In the genomic region with DNA sequence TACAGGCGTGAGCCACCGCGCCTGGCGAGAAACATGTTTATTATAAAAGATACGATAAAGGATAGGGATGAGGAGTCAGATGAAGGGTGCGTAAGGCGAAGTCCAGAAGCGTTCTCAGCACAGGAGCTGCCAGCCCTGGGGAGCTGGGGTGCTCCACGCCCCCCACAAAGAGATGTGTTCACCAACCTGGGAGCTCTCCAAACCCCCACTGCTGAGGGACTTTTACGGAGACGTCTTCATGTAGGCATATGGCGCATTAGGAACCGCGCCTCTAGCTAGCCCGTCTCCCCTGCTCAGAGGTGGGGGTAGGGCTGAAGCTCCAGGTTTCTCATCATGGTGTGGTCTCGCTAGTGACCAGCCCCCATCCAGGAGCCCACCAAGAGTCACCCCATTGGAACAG, we compare ENCODE assay signal across 4 cellular contexts.
"Had no signal": no experiment of that assay in that cellular context is flagged by ENCODE, and none has a peak within 500 bp of the region (broad histone marks: within the 10 kb centered on the region; RNA-seq: fewer than 3 reads in every experiment).

No MANE protein-coding gene starts in this region.

- H3K4me3 Mint-ChIP-seq: GM23338, H9 had no signal

- H3K27ac Mint-ChIP-seq: GM23338, H9 had no signal

- H3K4me1 Mint-ChIP-seq: GM23338 had no signal

- H3K4me3 ChIP-seq: GM23338 had no signal

- ATAC-seq: GM23338 had no signal

- DNase-seq: H9, HCEC 1CT, IMR-90 had no signal

- H3K9me3 Mint-ChIP-seq: GM23338 had no signal
